11 cellular contexts compared by ENCODE assay signal in the genomic region with DNA sequence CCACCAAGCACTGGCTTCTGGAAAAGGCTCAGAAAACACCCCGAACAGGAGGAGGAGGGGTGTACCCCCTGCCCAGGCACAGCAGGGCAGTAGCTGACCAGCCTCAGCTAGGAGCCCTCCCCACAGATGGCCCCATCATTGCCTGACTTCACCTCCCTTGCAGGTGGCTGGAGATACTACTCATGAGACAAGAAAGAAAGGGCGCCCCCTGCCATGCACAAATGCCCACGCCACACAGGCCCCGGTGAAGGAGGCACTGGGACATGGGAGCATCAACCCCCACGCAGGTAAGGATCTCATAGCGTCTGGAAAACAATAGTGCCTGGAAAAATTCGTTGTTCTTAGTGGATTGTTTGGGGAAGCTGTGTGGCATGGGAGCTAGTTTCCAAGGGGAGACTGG.
DNase-seq lines count a peak whose midpoint lies in the region; ATAC-seq, FAIRE-seq and TF ChIP-seq lines count a peak whose summit lies in the region.
"Had no signal": no experiment of that assay in that cellular context is flagged by ENCODE, and none has a peak within 500 bp of the region (broad histone marks: within the 10 kb centered on the region; RNA-seq: fewer than 3 reads in every experiment).

No MANE protein-coding gene starts in this region.

- no peak overlapping the region for H3K4ac ChIP-seq in mesendoderm (ENCODE audit: low read depth, low read length)

- H3K27me3 ChIP-seq in brain microvascular endothelial cell (replicated peaks) (peaks cover 1% of the 10 kb centered on the region), mesendoderm (ENCODE audit: insufficient read depth, low read length, poor library complexity) (no peaks in the 10 kb centered on the region), spleen (replicated peaks in 1 of 7) (peaks cover 0 to 18% (median 0%) of the 10 kb centered on the region in 7 donors), small intestine (ENCODE audit: control insufficient read depth in 2 of 2, insufficient read depth in 2 of 2, low read length in 2 of 2) (no peaks in the 10 kb centered on the region)

- no peaks in the 10 kb centered on the region for H3K79me1 ChIP-seq in mesendoderm (ENCODE audit: low read length)

- H4K8ac ChIP-seq in mesendoderm (ENCODE audit: low read depth, low read length), result no peak overlapping the region

- no peaks in the 10 kb centered on the region for H3K36me3 ChIP-seq in brain microvascular endothelial cell (replicated peaks)
- no peaks in the 10 kb centered on the region for H3K36me3 ChIP-seq in mesendoderm (ENCODE audit: control insufficient read depth, insufficient read depth, low read length)
- H3K36me3 ChIP-seq in spleen, result no peaks in the 10 kb centered on the region
- no peaks in the 10 kb centered on the region for H3K36me3 ChIP-seq in small intestine (ENCODE audit: control insufficient read depth in 2 of 2, insufficient read depth in 2 of 2, low read length in 2 of 2)

- H3K4me3 ChIP-seq in brain microvascular endothelial cell (ENCODE audit: low read depth, low read length) (no peak overlapping the region), mesendoderm (ENCODE audit: low read length) (no peak overlapping the region), spleen (no peak overlapping the region), small intestine (ENCODE audit: low read depth in 1 of 2, low read length in 2 of 2) (no peak overlapping the region)

- H3K4me1 ChIP-seq in mesendoderm (ENCODE audit: control insufficient read depth, low read depth, low read length), result no peaks in the 10 kb centered on the region
- no peaks in the 10 kb centered on the region for H3K4me1 ChIP-seq in spleen
- no peaks in the 10 kb centered on the region for H3K4me1 ChIP-seq in small intestine (ENCODE audit: control insufficient read depth in 2 of 2, insufficient read depth in 1 of 2, low read depth in 1 of 2, low read length in 1 of 2)

- no peak overlapping the region for H2BK15ac ChIP-seq in mesendoderm (replicated peaks; ENCODE audit: low read depth)

- H3K79me2 ChIP-seq in mesendoderm (ENCODE audit: control insufficient read depth, insufficient read depth, low read length), result no peaks in the 10 kb centered on the region

- no peak overlapping the region for H2BK5ac ChIP-seq in mesendoderm (ENCODE audit: low read length)

- no peak for ATAC-seq in left cardiac atrium

- intact Hi-C loops in left cardiac atrium (cut with DNase I), result no loop called here
- intact Hi-C loops in spleen (cut with DNase I; ENCODE audit: low total_unique reads), result no loop called here

- H3K23ac ChIP-seq in mesendoderm (ENCODE audit: low read length), result no peak overlapping the region

- no CpG with 5 or more reads among the region's 7 CpGs for WGBS in mesendoderm (ENCODE audit: extremely low coverage, insufficient coverage, low lambda C conversion rate)
- 59 to 74% (median 63%) methylated on average over 7 of the region's 7 CpGs for WGBS in spleen, 5 donors
- WGBS in small intestine, 3 donors, result 57 to 66% (median 61%) methylated on average over 7 of the region's 7 CpGs

- FAIRE-seq in small intestine (lab: Jason Lieb, UNC), result no peak

- H3K18ac ChIP-seq in mesendoderm (ENCODE audit: low read length), result no peak overlapping the region

- no peak overlapping the region for H2BK120ac ChIP-seq in mesendoderm (ENCODE audit: low read depth, low read length)

- H3K27ac ChIP-seq in brain microvascular endothelial cell, result no peak overlapping the region
- H3K27ac ChIP-seq in mesendoderm (ENCODE audit: low read depth, low read length), result no peak overlapping the region
- no peak overlapping the region for H3K27ac ChIP-seq in spleen
- no peak overlapping the region for H3K27ac ChIP-seq in small intestine (ENCODE audit: low read depth in 1 of 2, low read length in 1 of 2)

- H3K4me2 ChIP-seq in mesendoderm (ENCODE audit: low read length), result no peak overlapping the region

- no peak overlapping the region for H3K56ac ChIP-seq in mesendoderm (ENCODE audit: low read length)

- H2AK5ac ChIP-seq in mesendoderm (ENCODE audit: low read length), result no peak overlapping the region

- TF ChIP-seq CTCF in brain microvascular endothelial cell (IDR thresholded peaks at IDR 0.05; ENCODE audit: low read depth, low read length, missing control alignments), result peak; percentile 45
- TF ChIP-seq CTCF in spleen (IDR thresholded peaks at IDR 0.05 in 8 of 11, conservative IDR thresholded peaks at IDR 0.05 in 3 of 11), result no peak

- no peak overlapping the region for H3K9ac ChIP-seq in mesendoderm (ENCODE audit: low read length)

- H3K9me3 ChIP-seq in spleen (peaks cover 0 to 5% (median 0%) of the 10 kb centered on the region in 8 donors), small intestine (ENCODE audit: control insufficient read depth, low read depth) (no peaks in the 10 kb centered on the region)

- no peak for TF ChIP-seq POLR2A in spleen (IDR thresholded peaks at IDR 0.05)

- in situ Hi-C loops in brain microvascular endothelial cell (cut with HindIII; ENCODE audit: low pct_ligation_motif_present, low sequenced_read_pairs), result no loop called here

- DNase-seq in DMS53 (lab: John Stamatoyannopoulos, UW) (peak; percentile 45), DMS53 treated with DMSO at 0.1 percent for 48 hours (lab: John Stamatoyannopoulos, UW; ENCODE audit: unreplicated experiment) (no peak), HuH-7 (ENCODE audit: low spot score) (peak; percentile 20), brain microvascular endothelial cell (no peak), mesendoderm (peak; percentile 34), left cardiac atrium (no peak), spleen (no peak), small intestine (no peak)
- DNase-seq: aorta; NCI-H1048; stimulated activated naive CD8-positive, alpha-beta T cell treated with anti-CD3 and anti-CD28 coated beads, Interleukin-15, amount 100 ng/mL, for 72 hours had no signal

- no peak overlapping the region for H4K5ac ChIP-seq in mesendoderm (ENCODE audit: low read length)

Comparison
In these comparisons a context has a peak if more than half of its experiments do, and no peak if none do; other contexts are left out.
1. DNase-seq: peak in DMS53 (single experiment), HuH-7 (single experiment) and mesendoderm (single experiment); none in DMS53 treated with DMSO at 0.1 percent for 48 hours (single experiment), brain microvascular endothelial cell (single experiment), left cardiac atrium (single experiment), spleen (single experiment) and small intestine (single experiment).